In the genomic region with DNA sequence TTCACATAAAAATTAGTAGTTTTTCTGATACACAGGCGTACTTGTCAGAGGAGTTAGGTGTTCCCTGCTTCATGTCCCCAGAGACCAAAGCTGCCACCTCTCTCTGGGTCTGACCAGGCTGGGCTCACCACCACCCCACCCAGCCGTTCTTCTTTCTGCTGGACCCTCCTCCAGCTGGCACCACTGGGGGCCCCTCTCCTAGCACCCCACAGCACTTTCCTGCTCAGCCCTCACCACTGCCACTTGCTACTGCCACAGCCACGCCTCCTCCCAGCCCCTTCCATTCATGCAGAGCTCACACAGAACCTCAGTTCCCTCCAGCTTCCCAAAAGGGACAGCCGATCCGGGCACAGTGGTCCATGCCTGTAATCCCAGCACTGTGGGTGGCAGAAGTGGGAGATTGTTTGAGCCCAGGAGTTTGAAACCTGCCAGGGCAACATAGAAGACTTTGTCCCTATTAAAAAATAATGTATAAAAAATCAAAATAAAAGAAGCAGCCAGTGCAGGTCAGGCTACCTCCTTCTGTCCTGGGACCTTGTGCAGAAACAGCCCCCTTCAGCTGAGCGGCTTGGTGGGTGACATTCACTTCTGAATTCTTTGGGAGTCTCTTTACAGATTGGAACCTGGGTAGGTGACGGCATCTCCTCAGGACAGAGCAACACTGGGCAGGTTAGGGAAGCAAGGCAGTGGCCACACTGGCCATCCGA, we compare ENCODE assay signal across 17 cellular contexts.
A peak's percentile ranks its signal among the peaks of the same experiment; 100 is the strongest.
DNase-seq lines count a peak whose midpoint lies in the region; TF ChIP-seq lines count a peak whose summit lies in the region.
"Had no signal": no experiment of that assay in that cellular context is flagged by ENCODE, and none has a peak within 500 bp of the region (broad histone marks: within the 10 kb centered on the region; RNA-seq: fewer than 3 reads in every experiment).

No MANE protein-coding gene starts in this region.

- H3K9me3 Mint-ChIP-seq in dendritic cell treated with granulocyte-macrophage colony-stimulating factor and Interleukin-4, amounts not matched to agents 40 ng/mL and 50 ng/mL, for 4 days: no peaks in the 10 kb centered on the region
- H3K9me3 Mint-ChIP-seq in nephron progenitor cell: peaks cover 21% of the 10 kb centered on the region

- peaks cover 91% of the 10 kb centered on the region for H3K4me1 Mint-ChIP-seq in dendritic cell treated with granulocyte-macrophage colony-stimulating factor and Interleukin-4, amounts not matched to agents 40 ng/mL and 50 ng/mL, for 4 days (ENCODE audit: low read depth)
- H3K4me1 Mint-ChIP-seq in nephron progenitor cell: peaks cover 69% of the 10 kb centered on the region

- H3K4me1 ChIP-seq in Peyer's patch: peaks cover 0 to 29% (median 0%) of the 10 kb centered on the region in 4 donors
- peaks cover 29% of the 10 kb centered on the region for H3K4me1 ChIP-seq in suprapubic skin
- H3K4me1 ChIP-seq in SJCRH30: no peaks in the 10 kb centered on the region

- DNase-seq in Peyer's patch (peak in 1 of 3 donors; percentile 44), nephron progenitor cell (no peak), suprapubic skin (ENCODE audit: low spot score in 2 of 2) (peak in 1 of 2 donors; percentile 60), NK-92 (lab: John Stamatoyannopoulos, UW; ENCODE audit: unreplicated experiment) (no peak), SJCRH30 (no peak), SW480 (ENCODE audit: low spot score) (no peak)
- DNase-seq: activated CD4-positive, alpha-beta T cell treated with anti-CD3 and anti-CD28 coated beads for 4 hours; activated CD8-positive, alpha-beta memory T cell treated with anti-CD3 and anti-CD28 coated beads, Interleukin-2, amount 50 U/mL, for 48 hours; activated naive CD4-positive, alpha-beta T cell treated with anti-CD3 and anti-CD28 coated beads, Interleukin-2, amount 50 U/mL, for 16 hours; NCI-H146; NCI-H226; SIG-M5; stimulated activated CD4-positive, alpha-beta T cell treated with anti-CD3 and anti-CD28 coated beads, Interleukin-15, amount 100 ng/mL, for 24 hours; T1000 had no signal

- peak overlapping the region; percentile 81 for H3K27ac Mint-ChIP-seq in dendritic cell treated with granulocyte-macrophage colony-stimulating factor and Interleukin-4, amounts not matched to agents 40 ng/mL and 50 ng/mL, for 4 days
- H3K27ac Mint-ChIP-seq in nephron progenitor cell: peak overlapping the region; percentile 57

- TF ChIP-seq POLR2A in Peyer's patch (IDR thresholded peaks at IDR 0.05): no peak
- no peak for TF ChIP-seq POLR2A in suprapubic skin (IDR thresholded peaks at IDR 0.05)

- no peaks in the 10 kb centered on the region for H3K27me3 Mint-ChIP-seq in dendritic cell treated with granulocyte-macrophage colony-stimulating factor and Interleukin-4, amounts not matched to agents 40 ng/mL and 50 ng/mL, for 4 days
- peaks cover 3% of the 10 kb centered on the region for H3K27me3 Mint-ChIP-seq in nephron progenitor cell (ENCODE audit: low read depth, poor library complexity)

- H3K9me3 ChIP-seq in Peyer's patch: no peaks in the 10 kb centered on the region
- no peaks in the 10 kb centered on the region for H3K9me3 ChIP-seq in suprapubic skin
- no peaks in the 10 kb centered on the region for H3K9me3 ChIP-seq in SJCRH30 (replicated peaks)

- H3K4me3 Mint-ChIP-seq in dendritic cell treated with granulocyte-macrophage colony-stimulating factor and Interleukin-4, amounts not matched to agents 40 ng/mL and 50 ng/mL, for 4 days: no peak overlapping the region
- H3K4me3 Mint-ChIP-seq in nephron progenitor cell: no peak overlapping the region
- H3K4me3 Mint-ChIP-seq: brain had no signal

- no peaks in the 10 kb centered on the region for H3K36me3 ChIP-seq in Peyer's patch
- no peaks in the 10 kb centered on the region for H3K36me3 ChIP-seq in suprapubic skin
- H3K36me3 ChIP-seq in SJCRH30: no peaks in the 10 kb centered on the region

- no peaks in the 10 kb centered on the region for H3K27me3 ChIP-seq in Peyer's patch
- no peaks in the 10 kb centered on the region for H3K27me3 ChIP-seq in suprapubic skin
- H3K27me3 ChIP-seq in SJCRH30: no peaks in the 10 kb centered on the region
- H3K27me3 ChIP-seq: hepatocyte had no signal

- H3K27ac ChIP-seq in Peyer's patch: peak overlapping the region; percentile 41 to 83 (median 64)
- H3K27ac ChIP-seq in suprapubic skin: peak overlapping the region; percentile 66
- H3K27ac ChIP-seq in SJCRH30: no peak overlapping the region

- intact Hi-C loops in dendritic cell treated with granulocyte-macrophage colony-stimulating factor and Interleukin-4, amounts not matched to agents 40 ng/mL and 50 ng/mL, for 4 days (cut with micrococcal nuclease): no loop called here

- no peak for TF ChIP-seq EP300 in suprapubic skin (IDR thresholded peaks at IDR 0.05)

- H3K4me3 ChIP-seq in Peyer's patch (no peak overlapping the region), suprapubic skin (no peak overlapping the region), SJCRH30 (no peak overlapping the region)
- H3K4me3 ChIP-seq: hepatocyte had no signal

- peaks cover 6% of the 10 kb centered on the region for H3K36me3 Mint-ChIP-seq in dendritic cell treated with granulocyte-macrophage colony-stimulating factor and Interleukin-4, amounts not matched to agents 40 ng/mL and 50 ng/mL, for 4 days (ENCODE audit: low read depth)
- no peaks in the 10 kb centered on the region for H3K36me3 Mint-ChIP-seq in nephron progenitor cell (ENCODE audit: low read depth)
- H3K36me3 Mint-ChIP-seq: brain had no signal

- TF ChIP-seq CTCF in Peyer's patch (IDR thresholded peaks at IDR 0.05): no peak
- TF ChIP-seq CTCF in nephron progenitor cell (IDR thresholded peaks at IDR 0.05): no peak
- TF ChIP-seq CTCF in suprapubic skin (IDR thresholded peaks at IDR 0.05): no peak

- WGBS in suprapubic skin: 92% methylated on average over 8 of the region's 8 CpGs
